ENCODE assay signal across 1 cellular context in the genomic region with DNA sequence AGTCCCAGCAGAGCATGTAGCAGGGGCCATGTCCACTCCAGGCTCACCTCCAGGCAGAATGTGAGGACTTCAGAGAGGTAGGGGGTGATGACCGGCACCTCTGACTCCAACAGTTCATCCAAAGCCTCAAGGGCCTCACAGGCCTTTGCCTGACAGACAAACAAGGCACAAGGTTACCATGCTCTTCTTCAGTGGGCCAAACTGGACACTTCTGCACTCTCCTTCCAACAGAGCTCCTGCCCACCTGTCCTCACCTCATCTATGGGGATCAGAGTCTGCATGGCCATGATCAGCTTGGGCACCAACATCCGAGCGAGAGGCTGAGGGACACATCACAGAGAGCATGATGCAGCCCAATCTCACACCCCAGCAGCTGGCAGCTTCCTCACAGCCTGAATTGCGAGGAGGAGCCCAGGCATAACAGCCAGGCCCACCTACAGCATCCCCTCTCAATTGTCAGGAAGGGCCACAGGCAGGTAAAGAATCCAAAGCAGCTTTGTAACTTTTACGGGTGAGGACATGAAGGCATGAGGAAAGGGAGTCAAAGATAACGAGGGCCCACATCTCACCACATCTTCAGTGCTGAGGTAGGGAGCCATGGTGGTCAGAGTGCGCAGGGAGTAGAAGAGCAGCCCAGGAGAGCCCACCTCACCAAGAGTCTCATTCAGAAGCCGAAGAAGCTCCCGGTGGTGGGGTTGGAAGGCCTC.
TF ChIP-seq lines count a peak whose summit lies in the region.

No MANE protein-coding gene starts in this region.

TF ChIP-seq in A549, 52 proteins besides CTCF, POLR2A, EP300 and RAD21:
- TF ChIP-seq MAFK (IDR thresholded peaks at IDR 0.05; ENCODE audit: partially characterized antibody) = no peak
- TF ChIP-seq KDM1A (IDR thresholded peaks at IDR 0.05; ENCODE audit: low read depth) = no peak
- no peak for TF ChIP-seq RCOR1 (IDR thresholded peaks at IDR 0.05; ENCODE audit: low read depth, low read length)
- TF ChIP-seq NFE2L2 (conservative IDR thresholded peaks at IDR 0.05; ENCODE audit: low read length) = no peak
- no peak for TF ChIP-seq HOXB5 (CRISPR knock-in tag; IDR thresholded peaks at IDR 0.05)
- no peak for TF ChIP-seq TP53 (CRISPR knock-in tag; IDR thresholded peaks at IDR 0.05)
- TF ChIP-seq PHF8 (IDR thresholded peaks at IDR 0.05; ENCODE audit: borderline replicate concordance, low read depth) = no peak
- no peak for TF ChIP-seq FOXS1 (CRISPR knock-in tag; IDR thresholded peaks at IDR 0.05)
- no peak for TF ChIP-seq CBX8 (IDR thresholded peaks at IDR 0.05)
- TF ChIP-seq ZSCAN20 (CRISPR knock-in tag; IDR thresholded peaks at IDR 0.05) = no peak
